36 cellular contexts compared by ENCODE assay signal in genomic region chr17:5951912-5952311, GRCh38.
"Had no signal": no experiment of that assay in that cellular context is flagged by ENCODE, and none has a peak within 500 bp of the region (broad histone marks: within the 10 kb centered on the region; RNA-seq: fewer than 3 reads in every experiment).

No MANE protein-coding gene starts in this region.

- H3K9me3 Mint-ChIP-seq: activated T-cell treated with anti-CD3 and anti-CD28 coated beads, Interleukin-2, amount 50 U/mL, for 72 hours had no signal

- ATAC-seq: activated CD8-positive, alpha-beta T cell treated with anti-CD3 and anti-CD28 coated beads for 36 hours; activated naive CD4-positive, alpha-beta T cell treated with anti-CD3 and anti-CD28 coated beads, Interleukin-2, amount 50 U/mL, for 72 hours; activated T-cell treated with anti-CD3 and anti-CD28 coated beads, Interleukin-2, amount 50 U/mL, for 4 hours; activated T-cell treated with anti-CD3 and anti-CD28 coated beads, Interleukin-2, amount 50 U/mL, for 72 hours; activated T-helper 17 cell treated with anti-CD3 and anti-CD28 coated beads, Interleukin-2, amount 50 U/mL, for 72 hours; body of pancreas; WTC11 had no signal

- H3K36me3 Mint-ChIP-seq: activated CD4-positive, alpha-beta memory T cell treated with anti-CD3 and anti-CD28 coated beads for 36 hours; activated naive CD8-positive, alpha-beta T cell treated with anti-CD3 and anti-CD28 coated beads for 36 hours had no signal

- H3K36me3 ChIP-seq: adrenal gland, brain microvascular endothelial cell, breast epithelium had no signal

- H3K4me1 Mint-ChIP-seq: activated CD4-positive, alpha-beta T cell treated with anti-CD3 and anti-CD28 coated beads, Interleukin-2, amount 10 ng/mL, durations not matched to agents 24 days and 14 days; activated naive CD8-positive, alpha-beta T cell treated with anti-CD3 and anti-CD28 coated beads for 36 hours; activated T-helper 17 cell treated with anti-CD3 and anti-CD28 coated beads, Interleukin-2, amount 50 U/mL, for 72 hours had no signal

- H3K9me3 ChIP-seq: body of pancreas had no signal

- H3K4me3 ChIP-seq: adrenal gland, body of pancreas, breast epithelium had no signal

- H3K27ac ChIP-seq: adrenal gland, body of pancreas, brain microvascular endothelial cell, breast epithelium, VCaP had no signal

- H3K4me3 Mint-ChIP-seq: activated CD4-positive, alpha-beta memory T cell treated with anti-CD3 and anti-CD28 coated beads for 36 hours; activated CD4-positive, alpha-beta T cell treated with anti-CD3 and anti-CD28 coated beads, Interleukin-2, amount 10 ng/mL, durations not matched to agents 24 days and 14 days; activated CD8-positive, alpha-beta T cell treated with anti-CD3 and anti-CD28 coated beads for 36 hours; activated naive CD4-positive, alpha-beta T cell treated with anti-CD3 and anti-CD28 coated beads for 36 hours; activated naive CD8-positive, alpha-beta T cell treated with anti-CD3 and anti-CD28 coated beads for 36 hours; activated T-cell treated with anti-CD3 and anti-CD28 coated beads, Interleukin-2, amount 50 U/mL, for 4 hours; activated T-cell treated with anti-CD3 and anti-CD28 coated beads, Interleukin-2, amount 50 U/mL, for 72 hours; activated T-helper 1 cell treated with anti-CD3 and anti-CD28 coated beads, Interleukin-12 subunit alpha, Interleukin-12 subunit beta, Interleukin-2, Interleukin-4 antibody, amounts not matched to agents 30 ng/mL and 10 ng/mL and 1 ng/mL, durations not matched to agents 14 hours and 24 hours and 36 hours; activated T-helper 17 cell treated with anti-CD3 and anti-CD28 coated beads, Interleukin-2, amount 50 U/mL, for 72 hours; T-helper 1 cell treated with Interleukin-12 subunit alpha and Interleukin-12 subunit beta and Interleukin-4 antibody, amounts not matched to agents 30 μg/mL and 1 μg/mL, for 36 hours; T-helper 2 cell treated with Interferon-gamma antibody and Interleukin-4, amounts not matched to agents 5 μg/mL and 100 μg/mL, for 36 hours; WTC11 had no signal

- DNase-seq: activated CD4-positive, alpha-beta memory T cell treated with anti-CD3 and anti-CD28 coated beads for 36 hours; activated CD4-positive, alpha-beta T cell treated with anti-CD3 and anti-CD28 coated beads for 4 hours; activated CD4-positive, alpha-beta T cell treated with anti-CD3 and anti-CD28 coated beads, Interleukin-2, amount 10 ng/mL, durations not matched to agents 24 days and 14 days; activated CD4-positive, alpha-beta T cell treated with anti-CD3 and anti-CD28 coated beads, Interleukin-2, amount 50 U/mL, for 1 hour; activated CD4-positive, alpha-beta T cell treated with anti-CD3 and anti-CD28 coated beads, Interleukin-2, amount 50 U/mL, for 4 hours; activated CD4-positive, CD25-positive, alpha-beta regulatory T cell; activated CD4-positive, CD25-positive, alpha-beta regulatory T cell treated with anti-CD3 and anti-CD28 coated beads, Interleukin-2, amount 50 U/mL, for 72 hours; activated CD8-positive, alpha-beta memory T cell treated with anti-CD3 and anti-CD28 coated beads, Interleukin-2, amount 50 U/mL, for 4 hours; activated CD8-positive, alpha-beta T cell treated with anti-CD3 and anti-CD28 coated beads for 36 hours; activated effector memory CD4-positive, alpha-beta T cell treated with anti-CD3 and anti-CD28 coated beads, Interleukin-2, amount 50 U/mL, for 16 hours; activated gamma-delta T cell treated with Interleukin-2 at 50 U/mL for 16 hours; activated naive CD4-positive, alpha-beta T cell; activated naive CD4-positive, alpha-beta T cell treated with anti-CD3 and anti-CD28 coated beads for 36 hours; activated naive CD4-positive, alpha-beta T cell treated with anti-CD3 and anti-CD28 coated beads, Interleukin-2, amount 50 U/mL, for 16 hours; activated naive CD8-positive, alpha-beta T cell treated with anti-CD3 and anti-CD28 coated beads for 36 hours; activated T-cell treated with anti-CD3 and anti-CD28 coated beads for 4 hours; activated T-cell treated with anti-CD3 and anti-CD28 coated beads, Interleukin-2, amount 50 U/mL, for 1 hour; activated T-cell treated with anti-CD3 and anti-CD28 coated beads, Interleukin-2, amount 50 U/mL, for 4 hours; activated T-cell treated with anti-CD3 and anti-CD28 coated beads, Interleukin-2, amount 50 U/mL, for 72 hours; adrenal gland; amniotic stem cell; aorta; body of pancreas; brain microvascular endothelial cell; central memory CD4-positive, alpha-beta T cell; T-helper 1 cell; T-helper 2 cell; T-helper 9 cell had no signal

- H3K27me3 ChIP-seq: body of pancreas, brain microvascular endothelial cell had no signal

- H3K27ac Mint-ChIP-seq: activated CD4-positive, alpha-beta memory T cell treated with anti-CD3 and anti-CD28 coated beads for 36 hours; activated CD4-positive, alpha-beta T cell treated with anti-CD3 and anti-CD28 coated beads, Interleukin-2, amount 10 ng/mL, durations not matched to agents 24 days and 14 days; activated CD8-positive, alpha-beta T cell treated with anti-CD3 and anti-CD28 coated beads for 36 hours; activated naive CD4-positive, alpha-beta T cell treated with anti-CD3 and anti-CD28 coated beads for 36 hours; activated naive CD4-positive, alpha-beta T cell treated with anti-CD3 and anti-CD28 coated beads, Interleukin-2, amount 50 U/mL, for 72 hours; activated naive CD8-positive, alpha-beta T cell treated with anti-CD3 and anti-CD28 coated beads for 36 hours; activated T-cell treated with anti-CD3 and anti-CD28 coated beads, Interleukin-2, amount 50 U/mL, for 72 hours; activated T-helper 1 cell treated with anti-CD3 and anti-CD28 coated beads, Interleukin-12 subunit alpha, Interleukin-12 subunit beta, Interleukin-2, Interleukin-4 antibody, amounts not matched to agents 30 ng/mL and 10 ng/mL and 1 ng/mL, durations not matched to agents 14 hours and 24 hours and 36 hours; activated T-helper 17 cell treated with anti-CD3 and anti-CD28 coated beads, Interleukin-2, amount 50 U/mL, for 72 hours; T-helper 1 cell treated with Interleukin-12 subunit alpha and Interleukin-12 subunit beta and Interleukin-4 antibody, amounts not matched to agents 30 μg/mL and 1 μg/mL, for 36 hours; T-helper 2 cell treated with Interferon-gamma antibody and Interleukin-4, amounts not matched to agents 5 μg/mL and 100 μg/mL, for 36 hours; WTC11 had no signal
